In genomic region chr1:155001438-155001687, GRCh38 we compare ENCODE assay signal across 8 cellular contexts. TPM values are rescaled to one million over a fixed set of nuclear protein-coding genes. Genes with fewer than 3 reads are reported as not detected.
DNase-seq lines count a peak whose midpoint lies in the region; TF ChIP-seq lines count a peak whose summit lies in the region.

No MANE protein-coding gene starts in this region.

- peak overlapping the region; percentile 76 for H3K9ac ChIP-seq in endocrine pancreas (ENCODE audit: control insufficient read depth, insufficient read depth, low read length)

- DNase-seq in GM06990 (ENCODE audit: extremely low read depth, insufficient read length) (no peak), NCI-H2171 (lab: John Stamatoyannopoulos, UW) (peak; percentile 49), osteoblast (ENCODE audit: insufficient read length, low spot score, missing footprints) (no peak), dedifferentiated amniotic fluid mesenchymal stem cell (ENCODE audit: extremely low spot score) (no peak), iPS-NIHi7 (ENCODE audit: extremely low spot score) (no peak), NCI-H2107 treated with DMSO at 0.1 percent for 48 hours (lab: John Stamatoyannopoulos, UW; ENCODE audit: unreplicated experiment) (no peak), dermis blood vessel endothelial cell (no peak)

- peak overlapping the region; percentile 60 for H2AFZ ChIP-seq in osteoblast (ENCODE audit: low read length)

- peaks cover 12% of the 10 kb centered on the region for H4K20me1 ChIP-seq in osteoblast (ENCODE audit: insufficient read depth, low read length)

- H3K4me3 ChIP-seq in GM06990 (replicated peaks; ENCODE audit: low read depth, low read length) (peak overlapping the region; percentile 96), endocrine pancreas (ENCODE audit: control insufficient read depth, insufficient read depth, low read length) (no peak overlapping the region), osteoblast (ENCODE audit: insufficient read depth, low read length) (peak overlapping the region; percentile 90)

- H3K9me3 ChIP-seq in endocrine pancreas (ENCODE audit: control insufficient read depth, low read length) = no peaks in the 10 kb centered on the region
- no peaks in the 10 kb centered on the region for H3K9me3 ChIP-seq in osteoblast (ENCODE audit: low read depth, low read length)

- no peaks in the 10 kb centered on the region; the same call in 1 of the 2 replicates for H3K36me3 ChIP-seq in GM06990 (ENCODE audit: control insufficient read depth, insufficient read depth, low read length)
- no peaks in the 10 kb centered on the region for H3K36me3 ChIP-seq in endocrine pancreas (ENCODE audit: control insufficient read depth, insufficient read depth, low read length)
- no peaks in the 10 kb centered on the region for H3K36me3 ChIP-seq in osteoblast (ENCODE audit: insufficient read depth, low read length)

- H3K4me1 ChIP-seq in endocrine pancreas (ENCODE audit: control insufficient read depth, insufficient read depth, low read length) (no peaks in the 10 kb centered on the region), osteoblast (ENCODE audit: insufficient read depth, low read length) (peaks cover 38% of the 10 kb centered on the region)

- no peak for TF ChIP-seq CTCF in GM06990 (IDR thresholded peaks at IDR 0.05; ENCODE audit: insufficient read depth, low read length, poor library complexity, severe bottlenecking)
- no peak for TF ChIP-seq CTCF in osteoblast (IDR thresholded peaks at IDR 0.05; ENCODE audit: extremely low read depth, low read depth, low read length)

- no peaks in the 10 kb centered on the region for H3K27me3 ChIP-seq in GM06990 (replicated peaks; ENCODE audit: control insufficient read depth, insufficient read depth, low read length)
- no peaks in the 10 kb centered on the region for H3K27me3 ChIP-seq in endocrine pancreas (ENCODE audit: control insufficient read depth, insufficient read depth, low read length)
- no peaks in the 10 kb centered on the region for H3K27me3 ChIP-seq in osteoblast (ENCODE audit: insufficient read depth, low read length)

- peaks cover 38% of the 10 kb centered on the region for H3K79me2 ChIP-seq in osteoblast (ENCODE audit: insufficient read depth, low read length)

- H3K4me2 ChIP-seq in osteoblast (ENCODE audit: insufficient read depth, low read length) = peak overlapping the region; percentile 87

- H3K27ac ChIP-seq in osteoblast (ENCODE audit: low read depth, low read length) = peak overlapping the region; percentile 65

RNA-seq across cellular contexts. Expression of gene ZBTB7B, which starts 1.2 kb away (rescaled TPM):
- 18.6 and 23.5 TPM in 2 replicates for total RNA-seq in osteoblast
- 16.1 and 16.2 TPM in 2 replicates for total RNA-seq in dermis blood vessel endothelial cell

RNA-seq across cellular contexts. Expression of gene LENEP, which starts 8.0 kb away (rescaled TPM):
- total RNA-seq in osteoblast (0.88 TPM in 1 of 2 replicates, not detected in the other), dermis blood vessel endothelial cell (not detected in 2 replicates)

RNA-seq across cellular contexts. Expression of gene FLAD1, which starts 18.2 kb away (rescaled TPM):
- total RNA-seq in osteoblast = 17.1 and 20.6 TPM in 2 replicates
- 17.8 and 27.1 TPM in 2 replicates for total RNA-seq in dermis blood vessel endothelial cell

RNA-seq across cellular contexts. Expression of gene CKS1B, which starts 26.9 kb away (rescaled TPM):
- total RNA-seq in osteoblast (23.2 and 23.3 TPM in 2 replicates), dermis blood vessel endothelial cell (49.0 and 89.3 TPM in 2 replicates)

RNA-seq across cellular contexts. Expression of gene SHC1, which starts 30.8 kb away (rescaled TPM):
- 230 and 239 TPM in 2 replicates for total RNA-seq in osteoblast
- 337 and 534 TPM in 2 replicates for total RNA-seq in dermis blood vessel endothelial cell
